Comparison of ENCODE assay signal across 9 cellular contexts in the genomic region with DNA sequence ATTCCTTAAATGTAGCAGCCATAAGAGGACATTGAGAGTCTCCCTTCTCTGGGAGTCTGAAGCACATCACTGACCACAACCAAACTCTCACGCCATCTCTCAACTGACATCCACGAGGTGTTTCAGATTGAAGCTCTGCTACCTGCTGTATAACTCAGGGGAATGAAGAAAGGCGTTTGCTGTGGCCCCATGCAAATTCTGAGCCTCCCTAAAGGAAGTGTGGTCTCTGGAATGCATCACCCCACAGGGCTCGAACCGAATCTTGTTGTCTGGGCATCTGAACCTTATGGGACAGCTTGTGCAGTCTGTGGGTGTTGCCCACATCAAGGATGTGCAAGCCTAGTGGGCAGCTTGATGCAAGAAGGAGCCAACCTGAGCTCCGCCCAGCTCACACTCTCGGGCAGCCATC. TPM values are rescaled to one million over a fixed set of nuclear protein-coding genes. Genes with fewer than 3 reads are reported as not detected.
DNase-seq lines count a peak whose midpoint lies in the region; ATAC-seq and TF ChIP-seq lines count a peak whose summit lies in the region.
"Had no signal": no experiment of that assay in that cellular context is flagged by ENCODE, and none has a peak within 500 bp of the region (broad histone marks: within the 10 kb centered on the region; RNA-seq: fewer than 3 reads in every experiment).

No MANE protein-coding gene starts in this region.

- POLR2A ChIA-PET in SK-N-SH (lab: Yijun Ruan, JAX), result no interaction called here

- no peak for TF ChIP-seq EP300 in SK-N-SH (IDR thresholded peaks at IDR 0.05; ENCODE audit: borderline replicate concordance in 1 of 2, low read depth in 1 of 2, low read length in 1 of 2)

- no peaks in the 10 kb centered on the region for H3K9me2 ChIP-seq in SK-N-SH

- ATAC-seq in GM21723 (IDR thresholded peaks at IDR 0.05; ENCODE audit: unreplicated experiment), result peak; percentile 45

- 65% methylated on average over 5 of the region's 7 CpGs for WGBS in SK-N-SH (ENCODE audit: low lambda C conversion rate)
- 48 to 56% methylated on average over 6 to 7 of the region's 7 CpGs for WGBS in esophagus squamous epithelium, 2 donors

- CTCF ChIA-PET in SK-N-SH (lab: Yijun Ruan, JAX), result interaction anchor here (1.2 to 1.5 kb wide), 3 partner anchors 12 to 388 kb away, joined by 3 to 6 read pairs (median 3); no protein-coding TSS in a partner anchor

- H3K9ac ChIP-seq in SK-N-SH, result peak overlapping the region; percentile 72

- H3K27ac ChIP-seq in 22Rv1, result peak overlapping the region; percentile 93
- H3K27ac ChIP-seq in SK-N-SH (ENCODE audit: low read depth in 2 of 2, low read length in 1 of 2), result peak overlapping the region; percentile 40 to 98
- H3K27ac ChIP-seq in esophagus squamous epithelium, result peak overlapping the region in 3 of 4 donors; percentile 16 to 72 (median 61)
- H3K27ac ChIP-seq in right atrium auricular region, result no peak overlapping the region

- H3K4me1 ChIP-seq in SK-N-SH (ENCODE audit: control insufficient read depth in 1 of 2, insufficient read depth in 2 of 2, low read depth in 1 of 2, low read length in 1 of 2), result peaks cover 28 to 87% of the 10 kb centered on the region in 2 experiments
- peaks cover 4 to 50% (median 22%) of the 10 kb centered on the region in 3 donors for H3K4me1 ChIP-seq in esophagus squamous epithelium
- H3K4me1 ChIP-seq in right atrium auricular region, result peaks cover 0 to 40% of the 10 kb centered on the region in 2 donors

- H3K79me2 ChIP-seq in SK-N-SH (ENCODE audit: insufficient read depth), result peaks cover 91% of the 10 kb centered on the region

- H3K9me3 ChIP-seq in SK-N-SH (no peaks in the 10 kb centered on the region), esophagus squamous epithelium (no peaks in the 10 kb centered on the region), right atrium auricular region (no peaks in the 10 kb centered on the region)

- H2AFZ ChIP-seq in SK-N-SH (ENCODE audit: low read depth), result peak overlapping the region; percentile 31; the same call in 1 of the 2 replicates

- H3K27me3 ChIP-seq in SK-N-SH (ENCODE audit: insufficient read depth) (no peaks in the 10 kb centered on the region), esophagus squamous epithelium (peaks cover 0 to 8% (median 0%) of the 10 kb centered on the region in 4 donors), right atrium auricular region (no peaks in the 10 kb centered on the region)

- DNase-seq in SK-N-SH (no peak), esophagus squamous epithelium (lab: John Stamatoyannopoulos, UW) (no peak), right atrium auricular region (ENCODE audit: low spot score) (no peak), NCI-H2196 (lab: John Stamatoyannopoulos, UW; ENCODE audit: unreplicated experiment) (no peak), GM19240 (ENCODE audit: insufficient read length, low spot score) (no peak), OCI-M2 (lab: John Stamatoyannopoulos, UW; ENCODE audit: unreplicated experiment) (no peak)
- DNase-seq: NCI-H510A treated with DMSO at 0.1 percent for 48 hours had no signal

- H4K20me1 ChIP-seq in SK-N-SH (ENCODE audit: insufficient read depth), result peaks cover 42% of the 10 kb centered on the region

- peak overlapping the region; percentile 81 for H3K4me2 ChIP-seq in SK-N-SH

- peaks cover 32% of the 10 kb centered on the region for H3F3A ChIP-seq in SK-N-SH (replicated peaks; ENCODE audit: insufficient read depth)

- intact Hi-C loops in esophagus squamous epithelium (cut with DNase I), result no loop called here

- H3K4me3 ChIP-seq in SK-N-SH (ENCODE audit: low read depth in 2 of 2, low read length in 1 of 2), result peak overlapping the region; percentile 24 to 59; a peak in 3 of 4 replicates
- H3K4me3 ChIP-seq in esophagus squamous epithelium, result no peak overlapping the region
- no peak overlapping the region for H3K4me3 ChIP-seq in right atrium auricular region

- TF ChIP-seq POLR2A in esophagus squamous epithelium (IDR thresholded peaks at IDR 0.05), result no peak

- no peak for TF ChIP-seq CTCF in 22Rv1 (IDR thresholded peaks at IDR 0.05)
- no peak for TF ChIP-seq CTCF in SK-N-SH (IDR thresholded peaks at IDR 0.05)
- TF ChIP-seq CTCF in esophagus squamous epithelium (IDR thresholded peaks at IDR 0.05), result no peak
- TF ChIP-seq CTCF in right atrium auricular region (IDR thresholded peaks at IDR 0.05), result no peak

- peaks cover 0 to 4% of the 10 kb centered on the region in 2 experiments for H3K36me3 ChIP-seq in SK-N-SH (replicated peaks in 1 of 2; ENCODE audit: control insufficient read depth in 1 of 2, insufficient read depth in 2 of 2, low read length in 1 of 2)
- H3K36me3 ChIP-seq in esophagus squamous epithelium, result no peaks in the 10 kb centered on the region
- no peaks in the 10 kb centered on the region for H3K36me3 ChIP-seq in right atrium auricular region

- no peak for TF ChIP-seq RAD21 in SK-N-SH (IDR thresholded peaks at IDR 0.05; ENCODE audit: low read length)

TF ChIP-seq in SK-N-SH, 30 proteins besides CTCF, POLR2A, EP300 and RAD21:
- TF ChIP-seq, protein P1, sequence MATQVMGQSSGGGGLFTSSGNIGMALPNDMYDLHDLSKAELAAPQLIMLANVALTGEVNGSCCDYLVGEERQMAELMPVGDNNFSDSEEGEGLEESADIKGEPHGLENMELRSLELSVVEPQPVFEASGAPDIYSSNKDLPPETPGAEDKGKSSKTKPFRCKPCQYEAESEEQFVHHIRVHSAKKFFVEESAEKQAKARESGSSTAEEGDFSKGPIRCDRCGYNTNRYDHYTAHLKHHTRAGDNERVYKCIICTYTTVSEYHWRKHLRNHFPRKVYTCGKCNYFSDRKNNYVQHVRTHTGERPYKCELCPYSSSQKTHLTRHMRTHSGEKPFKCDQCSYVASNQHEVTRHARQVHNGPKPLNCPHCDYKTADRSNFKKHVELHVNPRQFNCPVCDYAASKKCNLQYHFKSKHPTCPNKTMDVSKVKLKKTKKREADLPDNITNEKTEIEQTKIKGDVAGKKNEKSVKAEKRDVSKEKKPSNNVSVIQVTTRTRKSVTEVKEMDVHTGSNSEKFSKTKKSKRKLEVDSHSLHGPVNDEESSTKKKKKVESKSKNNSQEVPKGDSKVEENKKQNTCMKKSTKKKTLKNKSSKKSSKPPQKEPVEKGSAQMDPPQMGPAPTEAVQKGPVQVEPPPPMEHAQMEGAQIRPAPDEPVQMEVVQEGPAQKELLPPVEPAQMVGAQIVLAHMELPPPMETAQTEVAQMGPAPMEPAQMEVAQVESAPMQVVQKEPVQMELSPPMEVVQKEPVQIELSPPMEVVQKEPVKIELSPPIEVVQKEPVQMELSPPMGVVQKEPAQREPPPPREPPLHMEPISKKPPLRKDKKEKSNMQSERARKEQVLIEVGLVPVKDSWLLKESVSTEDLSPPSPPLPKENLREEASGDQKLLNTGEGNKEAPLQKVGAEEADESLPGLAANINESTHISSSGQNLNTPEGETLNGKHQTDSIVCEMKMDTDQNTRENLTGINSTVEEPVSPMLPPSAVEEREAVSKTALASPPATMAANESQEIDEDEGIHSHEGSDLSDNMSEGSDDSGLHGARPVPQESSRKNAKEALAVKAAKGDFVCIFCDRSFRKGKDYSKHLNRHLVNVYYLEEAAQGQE (IDR thresholded peaks at IDR 0.05; ENCODE audit: low read depth, low read length), result 0 out of 2 replicates have a peak, but pooled peaks have one; percentile 4
- no peak for TF ChIP-seq SMC3 (IDR thresholded peaks at IDR 0.05; ENCODE audit: low read depth, low read length)

RNA-seq across cellular contexts. Expression of gene PMEPA1, which starts 10.9 kb away (rescaled TPM):
- polyA plus RNA-seq in SK-N-SH (2012; rRNA removed), result 5.9 and 7.1 TPM in 2 replicates
- 6.1 and 6.8 TPM in 2 replicates for polyA plus RNA-seq in SK-N-SH (2012; cell fraction: cytosol; rRNA removed)
- polyA plus RNA-seq in SK-N-SH (2012; cell fraction: nucleus; rRNA removed), result 7.9 and 8.1 TPM in 2 replicates
- total RNA-seq in esophagus squamous epithelium (1 to 10 TPM in 3 of 4 donors, under 1 TPM in 1; 0.95 to 4.6 (median 2.6) TPM), right atrium auricular region (10 to 100 TPM; 12.5 to 16.7 TPM)

Comparison
In these comparisons a context has a peak if more than half of its experiments do, and no peak if none do; other contexts are left out.
1. H3K27ac ChIP-seq: peak in 22Rv1 (single experiment), SK-N-SH (2 of 2) and esophagus squamous epithelium (3 of 4); none in right atrium auricular region (0 of 2).
2. H3K4me3 ChIP-seq: peak in SK-N-SH (2 of 2); none in esophagus squamous epithelium (0 of 4) and right atrium auricular region (0 of 2).